In genomic region chr20:58555078-58555765, GRCh38 we compare ENCODE assay signal across 16 cellular contexts. TPM values are rescaled to one million over a fixed set of nuclear protein-coding genes. Genes with fewer than 3 reads are reported as not detected.
DNase-seq lines count a peak whose midpoint lies in the region; ATAC-seq, FAIRE-seq and TF ChIP-seq lines count a peak whose summit lies in the region.
"Had no signal": no experiment of that assay in that cellular context is flagged by ENCODE, and none has a peak within 500 bp of the region (broad histone marks: within the 10 kb centered on the region; RNA-seq: fewer than 3 reads in every experiment).

No MANE protein-coding gene starts in this region.

- H2AFZ ChIP-seq in HepG2 (ENCODE audit: low read length): no peak overlapping the region

- no peaks in the 10 kb centered on the region for H3K9me3 Mint-ChIP-seq in activated naive CD8-positive, alpha-beta T cell treated with anti-CD3 and anti-CD28 coated beads, Interleukin-2, amount 50 U/mL, for 24 hours
- H3K9me3 Mint-ChIP-seq: memory B cell had no signal

- in situ Hi-C loops in HepG2 (cut with HindIII; ENCODE audit: extremely low pct_ligation_motif_present, low pct_unique_long_range_greater_than_20kb): no loop called here

- H3K9me3 ChIP-seq in HepG2 (ENCODE audit: low read length): no peaks in the 10 kb centered on the region; the same call in 1 of the 2 replicates
- H3K9me3 ChIP-seq: tibial artery had no signal

- whole genome bisulfite sequencing in HepG2 (ENCODE audit: low lambda C conversion rate): 24% methylated on average over 3 of the region's 3 CpGs

- ATAC-seq in HG02759 (IDR thresholded peaks at IDR 0.05; ENCODE audit: unreplicated experiment) (no peak), HepG2 (no peak)
- ATAC-seq in activated naive CD8-positive, alpha-beta T cell treated with anti-CD3 and anti-CD28 coated beads, Interleukin-2, amount 50 U/mL, for 24 hours: no peak
- ATAC-seq: GM12878 had no signal

- no peak overlapping the region for H3K4me2 ChIP-seq in HepG2 (ENCODE audit: low read depth, low read length)

- no peaks in the 10 kb centered on the region for H3K4me1 Mint-ChIP-seq in activated naive CD8-positive, alpha-beta T cell treated with anti-CD3 and anti-CD28 coated beads, Interleukin-2, amount 50 U/mL, for 24 hours
- H3K4me1 Mint-ChIP-seq: memory B cell had no signal

- H3K4me1 ChIP-seq in HepG2 (ENCODE audit: insufficient read depth, low read length): no peaks in the 10 kb centered on the region
- H3K4me1 ChIP-seq: Caco-2 had no signal

- H3K27me3 ChIP-seq in HepG2 (ENCODE audit: control insufficient read depth in 1 of 2, insufficient read depth in 2 of 2, low read length in 2 of 2): peaks cover 8 to 80% of the 10 kb centered on the region in 2 experiments; a peak in 4 of 5 replicates
- H3K27me3 ChIP-seq: tibial artery had no signal

- no peaks in the 10 kb centered on the region for H3K79me2 ChIP-seq in HepG2 (ENCODE audit: insufficient read depth, low read length)

- TF ChIP-seq EP300 in HepG2 (IDR thresholded peaks at IDR 0.05; ENCODE audit: low read depth in 2 of 2, low read length in 2 of 2): no peak
- no peak for TF ChIP-seq EP300 in HepG2 (CRISPR knock-in tag; IDR thresholded peaks at IDR 0.05; ENCODE audit: borderline replicate concordance)

- TF ChIP-seq POLR2A in HepG2 (IDR thresholded peaks at IDR 0.05; ENCODE audit: insufficient read depth in 1 of 2, low read depth in 2 of 2, low read length in 2 of 2): no peak

- TF ChIP-seq CTCF in epithelial cell of proximal tubule (conservative IDR thresholded peaks at IDR 0.05; ENCODE audit: low read depth, low read length) (no peak), HepG2 (CRISPR knock-in tag; IDR thresholded peaks at IDR 0.05) (no peak)

- CTCF ChIA-PET in HepG2 (lab: Yijun Ruan, JAX; ENCODE audit: low intra/inter-chr PET ratio, low total read pairs): no interaction called here

- no peaks in the 10 kb centered on the region for H3K36me3 Mint-ChIP-seq in activated naive CD8-positive, alpha-beta T cell treated with anti-CD3 and anti-CD28 coated beads, Interleukin-2, amount 50 U/mL, for 24 hours (ENCODE audit: low read depth)
- H3K36me3 Mint-ChIP-seq: memory B cell had no signal

- no peaks in the 10 kb centered on the region for H3K36me3 ChIP-seq in HepG2 (replicated peaks in 1 of 2; ENCODE audit: control insufficient read depth in 1 of 2, insufficient read depth in 2 of 2, low read length in 2 of 2)
- H3K36me3 ChIP-seq: tibial artery had no signal

- DNase-seq in GM04503 (ENCODE audit: low read depth) (peak; percentile 78), RPMI7951 (ENCODE audit: low read depth) (peak; percentile 95), epithelial cell of proximal tubule (ENCODE audit: low read depth) (peak; percentile 43), renal cortical epithelial cell (ENCODE audit: low read depth) (peak; percentile 89), HepG2 (ENCODE audit: low spot score) (no peak), T-helper 2 cell (no peak)
- DNase-seq in activated naive CD8-positive, alpha-beta T cell treated with anti-CD3 and anti-CD28 coated beads, Interleukin-2, amount 50 U/mL, for 24 hours: no peak
- DNase-seq: activated CD8-positive, alpha-beta memory T cell treated with anti-CD3 and anti-CD28 coated beads, Interleukin-2, amount 50 U/mL, for 4 hours; glutamatergic neuron; NCI-H2029; T1000; tibial artery had no signal

- H3K27me3 Mint-ChIP-seq in activated naive CD8-positive, alpha-beta T cell treated with anti-CD3 and anti-CD28 coated beads, Interleukin-2, amount 50 U/mL, for 24 hours: peaks cover 6% of the 10 kb centered on the region

- H3K27ac Mint-ChIP-seq in activated naive CD8-positive, alpha-beta T cell treated with anti-CD3 and anti-CD28 coated beads, Interleukin-2, amount 50 U/mL, for 24 hours: no peak overlapping the region
- H3K27ac Mint-ChIP-seq: memory B cell had no signal

- POLR2A ChIA-PET in HepG2 (lab: Yijun Ruan, JAX): no interaction called here

- H4K20me1 ChIP-seq in HepG2 (ENCODE audit: insufficient read depth, low read length): no peaks in the 10 kb centered on the region

- H3K4me3 ChIP-seq in epithelial cell of proximal tubule (ENCODE audit: low read depth, low read length) (no peak overlapping the region), HepG2 (replicated peaks in 1 of 3; ENCODE audit: insufficient read depth in 1 of 3, low read depth in 2 of 3, low read length in 3 of 3) (no peak overlapping the region)
- H3K4me3 ChIP-seq: GM12878, tibial artery had no signal

- H3K9ac ChIP-seq in HepG2 (ENCODE audit: insufficient read depth, low read depth, low read length): no peak overlapping the region

- no peak for TF ChIP-seq RAD21 in HepG2 (CRISPR knock-in tag; IDR thresholded peaks at IDR 0.05)

- intact Hi-C loops in HepG2 (cut with micrococcal nuclease; ENCODE audit: unreplicated experiment): no loop called here

- no peak for FAIRE-seq in HepG2 (lab: Jason Lieb, UNC)
- FAIRE-seq: GM12878 had no signal

- H3K4me3 Mint-ChIP-seq in activated naive CD8-positive, alpha-beta T cell treated with anti-CD3 and anti-CD28 coated beads, Interleukin-2, amount 50 U/mL, for 24 hours: no peak overlapping the region
- H3K4me3 Mint-ChIP-seq: memory B cell had no signal

- H3K27ac ChIP-seq in HepG2 (ENCODE audit: extremely low read length, insufficient read depth, low read length): no peak overlapping the region
- H3K27ac ChIP-seq: tibial artery had no signal

- BruUV-seq in HepG2 (replicated peaks; lab: Mats Ljungman, UMichigan): no TSS peak

TF ChIP-seq in HepG2, 621 proteins besides CTCF, POLR2A, EP300 and RAD21:
- TF ChIP-seq KMT2B (CRISPR knock-in tag; IDR thresholded peaks at IDR 0.05): no peak
- no peak for TF ChIP-seq IRF2 (CRISPR knock-in tag; IDR thresholded peaks at IDR 0.05)
- no peak for TF ChIP-seq MAFG (CRISPR knock-in tag; IDR thresholded peaks at IDR 0.05)
- TF ChIP-seq RBFOX2 (IDR thresholded peaks at IDR 0.05; ENCODE audit: low read depth, low read length): no peak
- no peak for TF ChIP-seq ZNF260 (CRISPR knock-in tag; IDR thresholded peaks at IDR 0.05; ENCODE audit: borderline replicate concordance, low read depth)
- no peak for TF ChIP-seq ZNF136 (CRISPR knock-in tag; IDR thresholded peaks at IDR 0.05; ENCODE audit: low read depth)
- no peak for TF ChIP-seq GFI1 (CRISPR knock-in tag; IDR thresholded peaks at IDR 0.05; ENCODE audit: borderline replicate concordance)
- no peak for TF ChIP-seq ZNF224 (CRISPR knock-in tag; IDR thresholded peaks at IDR 0.05)
- TF ChIP-seq ZNF879 (CRISPR knock-in tag; IDR thresholded peaks at IDR 0.05): no peak
- no peak for TF ChIP-seq MTA3 (CRISPR knock-in tag; IDR thresholded peaks at IDR 0.05)
TF ChIP-seq in HepG2: peak in this region for 0.

RNA-seq across cellular contexts. Expression of gene APCDD1L, which starts 40.0 kb away (rescaled TPM):
- 122 and 149 TPM in 2 replicates for total RNA-seq in RPMI7951 (2014; rRNA removed; shearing (Covaris generic))
- total RNA-seq in epithelial cell of proximal tubule: 0.86 and 1.7 TPM in 2 replicates
- total RNA-seq in renal cortical epithelial cell: 5.7 and 13.7 TPM in 2 replicates
- not detected in 2 replicates for total RNA-seq in HepG2 (2016; rRNA removed; fragmentation: Illumina TruSeq; extraction: Trizol)
- not detected in 2 replicates for total RNA-seq in HepG2 (2016; cell fraction: cytosol; rRNA removed; fragmentation: Illumina TruSeq; extraction: Trizol; ENCODE audit: low read depth)
- not detected in 2 replicates for total RNA-seq in HepG2 (2016; cell fraction: insoluble cytoplasmic fraction; rRNA removed; fragmentation: Illumina TruSeq; extraction: Trizol)
- not detected in 2 replicates for total RNA-seq in HepG2 (2016; cell fraction: membrane; rRNA removed; fragmentation: Illumina TruSeq; extraction: Trizol)
- total RNA-seq in HepG2 (2016; cell fraction: nucleus; rRNA removed; fragmentation: Illumina TruSeq; extraction: Trizol): not detected in 2 replicates
- polyA plus RNA-seq in HepG2 (2011; rRNA removed): not detected in 2 replicates
- not detected in 2 replicates for polyA plus RNA-seq in HepG2 (2011; cell fraction: cytosol; rRNA removed)
- not detected in 2 replicates for polyA plus RNA-seq in HepG2 (2011; cell fraction: nucleus; rRNA removed)
- not detected in 2 replicates for polyA plus RNA-seq in HepG2 (2012)
- polyA plus RNA-seq in HepG2 (2016; cell fraction: cytosol; fragmentation: Illumina TruSeq; extraction: Trizol; ENCODE audit: low read depth): not detected in 2 replicates
- polyA plus RNA-seq in HepG2 (2016; cell fraction: insoluble cytoplasmic fraction; fragmentation: Illumina TruSeq; extraction: Trizol; ENCODE audit: low read depth): not detected in 2 replicates
- not detected in 2 replicates for polyA plus RNA-seq in HepG2 (2016; cell fraction: membrane; fragmentation: Illumina TruSeq; extraction: Trizol; ENCODE audit: low read depth)
- polyA plus RNA-seq in HepG2 (2016; cell fraction: nucleus; fragmentation: Illumina TruSeq; extraction: Trizol; ENCODE audit: insufficient read depth, low read depth): not detected in 2 replicates
- polyA minus RNA-seq in HepG2 (2011; rRNA and poly(A)+ RNA removed; ENCODE audit: low replicate concordance): 0.09 TPM in 1 of 2 replicates, not detected in the other
- polyA minus RNA-seq in HepG2 (2011; cell fraction: cytosol; rRNA and poly(A)+ RNA removed): not detected in 2 replicates
- polyA minus RNA-seq in HepG2 (2011; cell fraction: nucleus; rRNA and poly(A)+ RNA removed): not detected in 2 replicates
- total RNA-seq: Caco-2, GM12878 had no signal

Comparison
In these comparisons a context has a peak if more than half of its experiments do, and no peak if none do; other contexts are left out.
1. DNase-seq: peak in GM04503 (single experiment), RPMI7951 (single experiment), epithelial cell of proximal tubule (single experiment) and renal cortical epithelial cell (single experiment); none in activated naive CD8-positive, alpha-beta T cell treated with anti-CD3 and anti-CD28 coated beads, Interleukin-2, amount 50 U/mL, for 24 hours (single experiment), HepG2 (single experiment) and T-helper 2 cell (0 of 5).